ENCODE assay signal across 21 cellular contexts in the genomic region with DNA sequence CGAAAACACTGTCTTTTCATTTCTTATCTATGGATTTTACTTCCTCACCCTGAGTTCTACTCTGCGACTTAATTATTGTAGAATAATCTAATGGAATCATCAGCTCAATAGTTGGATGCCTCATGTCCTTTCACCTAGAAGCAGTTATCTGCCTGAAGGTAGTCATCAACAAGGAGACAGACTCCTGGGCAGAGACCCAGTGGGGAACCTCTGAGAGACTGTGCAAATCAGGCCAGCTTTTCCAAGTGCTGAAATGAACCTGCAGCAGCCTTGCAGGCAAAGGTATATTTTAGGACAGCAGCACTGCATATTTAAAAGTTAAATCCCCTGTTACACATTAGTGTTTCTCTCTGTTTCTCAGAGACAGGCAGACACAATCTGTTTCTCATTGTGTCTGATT.
"Had no signal": no experiment of that assay in that cellular context is flagged by ENCODE, and none has a peak within 500 bp of the region (broad histone marks: within the 10 kb centered on the region; RNA-seq: fewer than 3 reads in every experiment).

No MANE protein-coding gene starts in this region.

- DNase-seq: KBM-7; MV-4-11; NCI-H1048; NCI-H1105; NCI-H1417; NCI-H1436 treated with DMSO at 0.1 percent for 48 hours; NCI-H1694 treated with DMSO at 0.1 percent for 48 hours; NCI-H1930; NCI-H2081; NCI-H2107; NCI-H2227 treated with DMSO at 0.1 percent for 48 hours; NCI-H524; NCI-H526 treated with DMSO at 0.1 percent for 48 hours; NCI-H748 treated with DMSO at 0.1 percent for 48 hours; NK-92 treated with Interleukin-12 subunit alpha and Interleukin-12 subunit beta, amount 100 ng/mL, for 24 hours; PC-9; Peyer's patch; SHP77 treated with DMSO at 0.1 percent for 48 hours; SJCRH30 had no signal

- H3K9me3 ChIP-seq: Peyer's patch, SJCRH30 had no signal

- H3K4me2 ChIP-seq: PC-9 had no signal

- H2AFZ ChIP-seq: PC-9 had no signal

- H3K27me3 ChIP-seq: Peyer's patch, SJCRH30 had no signal

- H3K36me3 ChIP-seq: Peyer's patch, SJCRH30 had no signal

- H3K27ac ChIP-seq: PC-9, Peyer's patch, SJCRH30 had no signal

- ATAC-seq: Right ventricle myocardium inferior, SK-N-SH treated with all-trans-retinoic acid at 6 μM for 48 hours had no signal

- H3K4me3 ChIP-seq: PC-9, Peyer's patch, SJCRH30 had no signal

- H3K4me1 ChIP-seq: Peyer's patch, SJCRH30 had no signal
